ENCODE assay signal across 10 cellular contexts in genomic region chr20:41142241-41142640, GRCh38. TPM values are rescaled to one million over a fixed set of nuclear protein-coding genes. Genes with fewer than 3 reads are reported as not detected.
DNase-seq lines count a peak whose midpoint lies in the region; ATAC-seq and TF ChIP-seq lines count a peak whose summit lies in the region.
"Had no signal": no experiment of that assay in that cellular context is flagged by ENCODE, and none has a peak within 500 bp of the region (broad histone marks: within the 10 kb centered on the region; RNA-seq: fewer than 3 reads in every experiment).

No MANE protein-coding gene starts in this region.

- H3K36me3 ChIP-seq in heart right ventricle (peaks cover 0 to 12% (median 0%) of the 10 kb centered on the region in 9 donors), tibial nerve (peaks cover 0 to 8% (median 0%) of the 10 kb centered on the region in 3 donors)
- H3K36me3 ChIP-seq in naive thymus-derived CD4-positive, alpha-beta T cell (ENCODE audit: control insufficient read depth in 2 of 3, insufficient read depth in 3 of 3, low read length in 3 of 3): no peaks in the 10 kb centered on the region

- H3K27ac ChIP-seq in heart right ventricle (peak overlapping the region; percentile 68 to 100 (median 97)), tibial nerve (peak overlapping the region in 3 of 4 donors; percentile 59 to 100 (median 94))
- peak overlapping the region; percentile 91 for H3K27ac ChIP-seq in naive thymus-derived CD4-positive, alpha-beta T cell (ENCODE audit: low read depth, low read length)

- DNase-seq in heart right ventricle: no peak
- DNase-seq in left ventricle myocardium superior: no peak
- peak; percentile 53 for DNase-seq in activated naive CD8-positive, alpha-beta T cell treated with anti-CD3 and anti-CD28 coated beads, Interleukin-2, amount 10 ng/mL, durations not matched to agents 7 days and 5 days
- DNase-seq in naive thymus-derived CD4-positive, alpha-beta T cell: peak in 1 of 9 donors; percentile 28
- no peak for DNase-seq in tibial nerve (ENCODE audit: low spot score in 2 of 2)
- no peak for DNase-seq in HK-2 (ENCODE audit: unreplicated experiment)
- no peak for DNase-seq in RPMI8226
- DNase-seq: body of pancreas had no signal

- no peak for TF ChIP-seq CTCF in heart right ventricle (IDR thresholded peaks at IDR 0.05)
- TF ChIP-seq CTCF in tibial nerve (IDR thresholded peaks at IDR 0.05): no peak

- peak overlapping the region; percentile 85 for H3K4me3 Mint-ChIP-seq in activated naive CD8-positive, alpha-beta T cell treated with anti-CD3 and anti-CD28 coated beads, Interleukin-2, amount 10 ng/mL, durations not matched to agents 7 days and 5 days
- H3K4me3 Mint-ChIP-seq in naive thymus-derived CD4-positive, alpha-beta T cell: peak overlapping the region; percentile 88 to 98 (median 95)
- H3K4me3 Mint-ChIP-seq: GM23338 had no signal

- no peaks in the 10 kb centered on the region for H3K27me3 Mint-ChIP-seq in activated naive CD8-positive, alpha-beta T cell treated with anti-CD3 and anti-CD28 coated beads, Interleukin-2, amount 10 ng/mL, durations not matched to agents 7 days and 5 days
- H3K27me3 Mint-ChIP-seq in naive thymus-derived CD4-positive, alpha-beta T cell: no peaks in the 10 kb centered on the region

- H3K9me3 Mint-ChIP-seq in activated naive CD8-positive, alpha-beta T cell treated with anti-CD3 and anti-CD28 coated beads, Interleukin-2, amount 10 ng/mL, durations not matched to agents 7 days and 5 days: no peaks in the 10 kb centered on the region
- no peaks in the 10 kb centered on the region for H3K9me3 Mint-ChIP-seq in naive thymus-derived CD4-positive, alpha-beta T cell
- H3K9me3 Mint-ChIP-seq: GM23338 had no signal

- 58 to 64% methylated on average over 5 of the region's 5 CpGs for WGBS in heart right ventricle, 2 donors
- 70 to 76% methylated on average over 5 of the region's 5 CpGs for WGBS in tibial nerve, 2 donors

- H3K4me1 Mint-ChIP-seq in activated naive CD8-positive, alpha-beta T cell treated with anti-CD3 and anti-CD28 coated beads, Interleukin-2, amount 10 ng/mL, durations not matched to agents 7 days and 5 days: peaks cover 75% of the 10 kb centered on the region
- H3K4me1 Mint-ChIP-seq in naive thymus-derived CD4-positive, alpha-beta T cell: peaks cover 77 to 87% (median 83%) of the 10 kb centered on the region in 7 donors

- peak overlapping the region; percentile 91 for H3K27ac Mint-ChIP-seq in activated naive CD8-positive, alpha-beta T cell treated with anti-CD3 and anti-CD28 coated beads, Interleukin-2, amount 10 ng/mL, durations not matched to agents 7 days and 5 days
- H3K27ac Mint-ChIP-seq in naive thymus-derived CD4-positive, alpha-beta T cell: peak overlapping the region; percentile 84 to 100 (median 94)
- H3K27ac Mint-ChIP-seq: GM23338 had no signal

- H3K4me1 ChIP-seq in heart right ventricle (peaks cover 38 to 95% (median 87%) of the 10 kb centered on the region in 9 donors), tibial nerve (peaks cover 0 to 90% (median 67%) of the 10 kb centered on the region in 4 donors)
- peaks cover 74 to 78% of the 10 kb centered on the region in 2 donors for H3K4me1 ChIP-seq in naive thymus-derived CD4-positive, alpha-beta T cell (ENCODE audit: control insufficient read depth in 2 of 2, insufficient read depth in 2 of 2, low read length in 2 of 2)

- intact Hi-C loops in heart right ventricle (cut with DNase I) (no loop called here), left ventricle myocardium superior (cut with micrococcal nuclease) (no loop called here)
- intact Hi-C loops in naive thymus-derived CD4-positive, alpha-beta T cell (cut with micrococcal nuclease): loop anchor here in 1 of 2 donors (1.0 kb wide), 1 partner anchor 9 kb away; no protein-coding TSS in a partner anchor

- no peak for ATAC-seq in heart right ventricle
- no peak for ATAC-seq in left ventricle myocardium superior
- ATAC-seq in activated naive CD8-positive, alpha-beta T cell treated with anti-CD3 and anti-CD28 coated beads, Interleukin-2, amount 10 ng/mL, durations not matched to agents 7 days and 5 days (ENCODE audit: low read depth): no peak
- no peak for ATAC-seq in naive thymus-derived CD4-positive, alpha-beta T cell
- ATAC-seq in GM19328 (IDR thresholded peaks at IDR 0.05; ENCODE audit: unreplicated experiment): no peak
- ATAC-seq: body of pancreas, GM23338 had no signal

- peaks cover 33% of the 10 kb centered on the region for H3K36me3 Mint-ChIP-seq in activated naive CD8-positive, alpha-beta T cell treated with anti-CD3 and anti-CD28 coated beads, Interleukin-2, amount 10 ng/mL, durations not matched to agents 7 days and 5 days
- H3K36me3 Mint-ChIP-seq in naive thymus-derived CD4-positive, alpha-beta T cell: peaks cover 0 to 61% (median 16%) of the 10 kb centered on the region in 5 donors

- H3K4me3 ChIP-seq in heart right ventricle (no peak overlapping the region), tibial nerve (no peak overlapping the region)
- peak overlapping the region; percentile 82 for H3K4me3 ChIP-seq in naive thymus-derived CD4-positive, alpha-beta T cell (ENCODE audit: low read length)
- H3K4me3 ChIP-seq: body of pancreas, GM23338 had no signal

- TF ChIP-seq POLR2A in tibial nerve (IDR thresholded peaks at IDR 0.05): no peak

- H3K9me3 ChIP-seq in heart right ventricle: no peaks in the 10 kb centered on the region
- no peaks in the 10 kb centered on the region for H3K9me3 ChIP-seq in naive thymus-derived CD4-positive, alpha-beta T cell (ENCODE audit: control insufficient read depth in 2 of 3, low read length in 3 of 3)
- no peaks in the 10 kb centered on the region for H3K9me3 ChIP-seq in tibial nerve
- H3K9me3 ChIP-seq: body of pancreas had no signal

- CTCF ChIA-PET in naive thymus-derived CD4-positive, alpha-beta T cell (lab: Charles Lee): interaction anchor here (0.7 to 14.7 kb wide), 5 partner anchors 13 to 196 kb away, joined by 3 to 236 read pairs (median 4); no protein-coding TSS in a partner anchor

- TF ChIP-seq EP300 in tibial nerve (IDR thresholded peaks at IDR 0.05): no peak

- POLR2A ChIA-PET in activated naive CD8-positive, alpha-beta T cell treated with anti-CD3 and anti-CD28 coated beads, Interleukin-2, amount 10 ng/mL, durations not matched to agents 7 days and 5 days (lab: Charles Lee): interaction anchor here (1.1 to 17.2 kb wide), 5 partner anchors 14 to 151 kb away, joined by 3 to 505 read pairs (median 3); no protein-coding TSS in a partner anchor
- POLR2A ChIA-PET in naive thymus-derived CD4-positive, alpha-beta T cell (lab: Charles Lee): interaction anchor here (0.8 to 16.5 kb wide), 2 partner anchors 9 to 16 kb away, joined by 3 to 604 read pairs; no protein-coding TSS in a partner anchor

- peaks cover 0 to 9% (median 0%) of the 10 kb centered on the region in 7 donors for H3K27me3 ChIP-seq in heart right ventricle
- no peaks in the 10 kb centered on the region for H3K27me3 ChIP-seq in naive thymus-derived CD4-positive, alpha-beta T cell (ENCODE audit: control insufficient read depth in 2 of 2, insufficient read depth in 2 of 2, low read length in 2 of 2)
- H3K27me3 ChIP-seq in tibial nerve: no peaks in the 10 kb centered on the region
- H3K27me3 ChIP-seq: body of pancreas had no signal

RNA-seq across cellular contexts. Expression of gene PLCG1, which starts 4.9 kb away (rescaled TPM):
- total RNA-seq in heart right ventricle: 10 to 100 TPM; 36.6 to 63.6 (median 47.9) TPM
- polyA plus RNA-seq in heart right ventricle: 10 to 100 TPM; 38.8 to 81.7 TPM
- 56.5 TPM for total RNA-seq in left ventricle myocardium superior
- 100 to 1,000 TPM; 419 to 425 TPM for total RNA-seq in activated naive CD8-positive, alpha-beta T cell treated with anti-CD3 and anti-CD28 coated beads, Interleukin-2, amount 10 ng/mL, durations not matched to agents 7 days and 5 days
- total RNA-seq in naive thymus-derived CD4-positive, alpha-beta T cell: 100 to 1,000 TPM; 343 to 559 (median 418) TPM
- polyA plus RNA-seq in naive thymus-derived CD4-positive, alpha-beta T cell: 100 to 1,000 TPM in 1 of 2 donors, 10 to 100 TPM in 1; 36.9 to 105 TPM
- 100 to 1,000 TPM; 127 to 165 (median 144) TPM for total RNA-seq in tibial nerve
